Comparison of ENCODE assay signal across 1 cellular context in genomic region chr2:220129427-220129826, GRCh38.
TF ChIP-seq lines count a peak whose summit lies in the region.

No MANE protein-coding gene starts in this region.

TF ChIP-seq in GM23338, 12 proteins besides CTCF, POLR2A, EP300 and RAD21 (continued from another document):
- TF ChIP-seq ZNF462 (CRISPR knock-in tag; IDR thresholded peaks at IDR 0.05), result no peak
- TF ChIP-seq ZNF114 (CRISPR knock-in tag; IDR thresholded peaks at IDR 0.05), result no peak
- TF ChIP-seq STAT1 (IDR thresholded peaks at IDR 0.05; ENCODE audit: unreplicated experiment), result no peak
- no peak for TF ChIP-seq EZH2 (IDR thresholded peaks at IDR 0.05; ENCODE audit: low read depth, unreplicated experiment)
- TF ChIP-seq NANOG (IDR thresholded peaks at IDR 0.05; ENCODE audit: borderline replicate concordance), result no peak
- TF ChIP-seq CREB1 (CRISPR knock-in tag; IDR thresholded peaks at IDR 0.05; ENCODE audit: low read depth), result no peak
- TF ChIP-seq POLR2AphosphoS5 (IDR thresholded peaks at IDR 0.05; ENCODE audit: low read depth), result no peak
- TF ChIP-seq ETS1 (IDR thresholded peaks at IDR 0.05), result no peak
- no peak for TF ChIP-seq JUNB (IDR thresholded peaks at IDR 0.05; ENCODE audit: unreplicated experiment)
